Comparison of ENCODE assay signal across 12 cellular contexts in genomic region chr5:45639038-45639437, GRCh38. TPM values are rescaled to one million over a fixed set of nuclear protein-coding genes. Genes with fewer than 3 reads are reported as not detected.
DNase-seq lines count a peak whose midpoint lies in the region; ATAC-seq and TF ChIP-seq lines count a peak whose summit lies in the region.
"Had no signal": no experiment of that assay in that cellular context is flagged by ENCODE, and none has a peak within 500 bp of the region (broad histone marks: within the 10 kb centered on the region; RNA-seq: fewer than 3 reads in every experiment).

No MANE protein-coding gene starts in this region.

- H3K9me3 ChIP-seq in GM23248 (ENCODE audit: low read depth) (no peaks in the 10 kb centered on the region), esophagus muscularis mucosa (no peaks in the 10 kb centered on the region), upper lobe of right lung (no peaks in the 10 kb centered on the region), breast epithelium (no peaks in the 10 kb centered on the region)
- H3K9me3 ChIP-seq: HAP-1 had no signal

- H3K27ac Mint-ChIP-seq in T-cell, result no peak overlapping the region
- H3K27ac Mint-ChIP-seq: activated naive CD4-positive, alpha-beta T cell treated with anti-CD3 and anti-CD28 coated beads for 36 hours had no signal

- H2AFZ ChIP-seq in GM23248, result no peak overlapping the region

- H3K4me1 ChIP-seq in GM23248 (ENCODE audit: insufficient read depth) (no peaks in the 10 kb centered on the region), esophagus muscularis mucosa (no peaks in the 10 kb centered on the region), upper lobe of right lung (no peaks in the 10 kb centered on the region), breast epithelium (no peaks in the 10 kb centered on the region)
- H3K4me1 ChIP-seq: HAP-1 had no signal

- no peaks in the 10 kb centered on the region for H3K27me3 Mint-ChIP-seq in T-cell

- H3K4me3 ChIP-seq in GM23248, result no peak overlapping the region
- H3K4me3 ChIP-seq in esophagus muscularis mucosa, result no peak overlapping the region
- no peak overlapping the region for H3K4me3 ChIP-seq in upper lobe of right lung
- no peak overlapping the region for H3K4me3 ChIP-seq in breast epithelium
- H3K4me3 ChIP-seq: HAP-1 had no signal

- no peak for TF ChIP-seq EP300 in esophagus muscularis mucosa (IDR thresholded peaks at IDR 0.05)

- no peak overlapping the region for H3K4me2 ChIP-seq in GM23248 (ENCODE audit: unreplicated experiment)

- in situ Hi-C loops in GM23248 (cut with MboI), result no loop called here

- H4K20me1 ChIP-seq in GM23248 (ENCODE audit: insufficient read depth), result no peaks in the 10 kb centered on the region

- H3K36me3 ChIP-seq in GM23248 (ENCODE audit: low read depth) (no peaks in the 10 kb centered on the region), esophagus muscularis mucosa (no peaks in the 10 kb centered on the region), upper lobe of right lung (no peaks in the 10 kb centered on the region), breast epithelium (no peaks in the 10 kb centered on the region)
- H3K36me3 ChIP-seq: HAP-1 had no signal

- H3K4me3 Mint-ChIP-seq in T-cell, result no peak overlapping the region
- H3K4me3 Mint-ChIP-seq: activated naive CD4-positive, alpha-beta T cell treated with anti-CD3 and anti-CD28 coated beads for 36 hours had no signal

- DNase-seq in COLO829 (ENCODE audit: low spot score) (peak; percentile 23), GM23248 (peak; percentile 1), OCI-M1 (lab: John Stamatoyannopoulos, UW) (peak; percentile 20), esophagus muscularis mucosa (ENCODE audit: extremely low spot score) (no peak), T-cell (no peak), upper lobe of right lung (no peak), breast epithelium (ENCODE audit: low spot score in 2 of 2) (no peak)
- DNase-seq in activated CD8-positive, alpha-beta memory T cell treated with anti-CD3 and anti-CD28 coated beads, Interleukin-2, amount 50 U/mL, for 48 hours, result no peak
- DNase-seq: activated CD4-positive, CD25-positive, alpha-beta regulatory T cell treated with anti-CD3 and anti-CD28 coated beads, Interleukin-2, amount 50 U/mL, for 72 hours; activated naive CD4-positive, alpha-beta T cell treated with anti-CD3 and anti-CD28 coated beads for 36 hours; DMS79 had no signal

- H3K27ac ChIP-seq in GM23248, result no peak overlapping the region
- no peak overlapping the region for H3K27ac ChIP-seq in esophagus muscularis mucosa (replicated peaks in 1 of 4)
- no peak overlapping the region for H3K27ac ChIP-seq in upper lobe of right lung
- H3K27ac ChIP-seq in breast epithelium, result no peak overlapping the region

- H3K4me1 Mint-ChIP-seq in T-cell, result no peaks in the 10 kb centered on the region

- 27 to 29% methylated on average over 3 of the region's 3 CpGs for WGBS in GM23248 (ENCODE audit: low coverage in 1 of 2, low lambda C conversion rate in 2 of 2, missing lambda C conversion rate in 2 of 2), 2 experiments
- WGBS in esophagus muscularis mucosa, result 59% methylated on average over 3 of the region's 3 CpGs

- peak in 2 of 3 experiments; percentile 12 to 33 for TF ChIP-seq CTCF in esophagus muscularis mucosa (IDR thresholded peaks at IDR 0.05)
- TF ChIP-seq CTCF in upper lobe of right lung (IDR thresholded peaks at IDR 0.05), result no peak
- no peak for TF ChIP-seq CTCF in breast epithelium (IDR thresholded peaks at IDR 0.05)

- intact Hi-C loops in esophagus muscularis mucosa (cut with DNase I), result no loop called here
- intact Hi-C loops in upper lobe of right lung (cut with DNase I), result no loop called here
- intact Hi-C loops in breast epithelium (cut with DNase I; ENCODE audit: low total_unique reads), result no loop called here

- POLR2A ChIA-PET in T-cell (lab: Charles Lee), result no interaction called here

- H3K27me3 ChIP-seq in GM23248 (replicated peaks; ENCODE audit: insufficient read depth) (no peaks in the 10 kb centered on the region), esophagus muscularis mucosa (no peaks in the 10 kb centered on the region), upper lobe of right lung (no peaks in the 10 kb centered on the region), breast epithelium (no peaks in the 10 kb centered on the region)

- no peaks in the 10 kb centered on the region for H3F3A ChIP-seq in GM23248 (ENCODE audit: insufficient read depth)

- peaks cover 9 to 30% (median 19%) of the 10 kb centered on the region in 3 donors for H3K9me3 Mint-ChIP-seq in T-cell

- TF ChIP-seq POLR2A in esophagus muscularis mucosa (IDR thresholded peaks at IDR 0.05; ENCODE audit: low read depth), result no peak
- no peak for TF ChIP-seq POLR2A in breast epithelium (IDR thresholded peaks at IDR 0.05)

- ATAC-seq in T-cell (replicated peaks in 1 of 4) (no peak), upper lobe of right lung (no peak)

- CTCF ChIA-PET in T-cell (lab: Charles Lee), result no interaction called here

- H3K9ac ChIP-seq in GM23248, result no peak overlapping the region

- H3K36me3 Mint-ChIP-seq in T-cell, result no peaks in the 10 kb centered on the region

- no peaks in the 10 kb centered on the region for H3K79me2 ChIP-seq in GM23248 (ENCODE audit: insufficient read depth)

- no peaks in the 10 kb centered on the region for H3K9me2 ChIP-seq in GM23248 (ENCODE audit: insufficient read depth)

RNA-seq across cellular contexts. Expression of gene HCN1, which starts 57.1 kb away (rescaled TPM):
- total RNA-seq in GM23248 (2014; rRNA removed; shearing (Covaris generic)), result not detected in 2 replicates
- not detected in 2 replicates for polyA plus RNA-seq in GM23248 (2016; fragmentation: Nextera tagmentation; extraction: Ambion mirVana)
- total RNA-seq in esophagus muscularis mucosa (under 1 TPM; 0.39 to 0.66 (median 0.49) TPM), T-cell (not detected), upper lobe of right lung (0.12 TPM), breast epithelium (under 1 TPM; under 0.01 to 0.33 (median 0.29) TPM)
- total RNA-seq: activated naive CD4-positive, alpha-beta T cell treated with anti-CD3 and anti-CD28 coated beads for 36 hours had no signal

Comparison
In these comparisons a context has a peak if more than half of its experiments do, and no peak if none do; other contexts are left out.
1. DNase-seq: peak in COLO829 (single experiment), GM23248 (single experiment) and OCI-M1 (single experiment); none in esophagus muscularis mucosa (single experiment), T-cell (0 of 34), activated CD8-positive, alpha-beta memory T cell treated with anti-CD3 and anti-CD28 coated beads, Interleukin-2, amount 50 U/mL, for 48 hours (single experiment), upper lobe of right lung (single experiment) and breast epithelium (0 of 2).
2. CTCF ChIP-seq: peak in esophagus muscularis mucosa (2 of 3); none in upper lobe of right lung (single experiment) and breast epithelium (0 of 3).